ENCODE assay signal across 1 cellular context in genomic region chr12:108879615-108880254, GRCh38.
TF ChIP-seq lines count a peak whose summit lies in the region.

TSS of gene DAO (plus strand) at chr12:108880092. CDS start at chr12:108885007, 4,915 bp downstream.

TF ChIP-seq in HepG2, 621 proteins besides CTCF, POLR2A, EP300 and RAD21 (continued from another document and continues in another):
- TF ChIP-seq UBTF (CRISPR knock-in tag; IDR thresholded peaks at IDR 0.05) (peak; percentile 56), ZNF710 (CRISPR knock-in tag; IDR thresholded peaks at IDR 0.05; ENCODE audit: borderline replicate concordance) (0 out of 2 replicates have a peak, but pooled peaks have one; percentile 33), HIC2 (CRISPR knock-in tag; IDR thresholded peaks at IDR 0.05; ENCODE audit: low read depth) (peak; percentile 63; the same call in 1 of the 2 replicates), PATZ1 (CRISPR knock-in tag; IDR thresholded peaks at IDR 0.05) (peak; percentile 44), ZFY (CRISPR knock-in tag; IDR thresholded peaks at IDR 0.05) (peak; percentile 57), ZNF788 (CRISPR knock-in tag; IDR thresholded peaks at IDR 0.05; ENCODE audit: borderline replicate concordance) (peak; percentile 75; the same call in 1 of the 2 replicates), ZKSCAN5 (CRISPR knock-in tag; IDR thresholded peaks at IDR 0.05) (0 out of 2 replicates have a peak, but pooled peaks have one; percentile 29), MED1 (CRISPR knock-in tag; IDR thresholded peaks at IDR 0.05) (peak; percentile 40; the same call in 1 of the 2 replicates), ZNF782 (CRISPR knock-in tag; IDR thresholded peaks at IDR 0.05; ENCODE audit: borderline replicate concordance) (peak; percentile 33; the same call in 1 of the 2 replicates), ZNF776 (CRISPR knock-in tag; IDR thresholded peaks at IDR 0.05) (no peak), ZBTB39 (CRISPR knock-in tag; IDR thresholded peaks at IDR 0.05) (0 out of 2 replicates have a peak, but pooled peaks have one; percentile 29), HNRNPL (IDR thresholded peaks at IDR 0.05; ENCODE audit: low read depth, low read length) (peak; percentile 81; the same call in 1 of the 2 replicates), ZFP41 (CRISPR knock-in tag; IDR thresholded peaks at IDR 0.05; ENCODE audit: borderline replicate concordance) (peak; percentile 37; the same call in 1 of the 2 replicates), ZNF264 (CRISPR knock-in tag; IDR thresholded peaks at IDR 0.05) (0 out of 2 replicates have a peak, but pooled peaks have one; percentile 31), JUN (CRISPR knock-in tag; IDR thresholded peaks at IDR 0.05) (peak; percentile 36; the same call in 1 of the 2 replicates), GABPA (IDR thresholded peaks at IDR 0.05; ENCODE audit: low read depth, low read length) (peak; percentile 33), GABPA (CRISPR knock-in tag; IDR thresholded peaks at IDR 0.05; ENCODE audit: low read depth) (peak; percentile 68), PREB (CRISPR knock-in tag; IDR thresholded peaks at IDR 0.05) (no peak), DBP (CRISPR knock-in tag; IDR thresholded peaks at IDR 0.05; ENCODE audit: not compliant biosample characterization) (no peak), ARID4A (CRISPR knock-in tag; IDR thresholded peaks at IDR 0.05; ENCODE audit: borderline replicate concordance) (peak; percentile 47; the same call in 1 of the 2 replicates), ZNF280B (CRISPR knock-in tag; IDR thresholded peaks at IDR 0.05; ENCODE audit: borderline replicate concordance) (peak; percentile 15; the same call in 1 of the 2 replicates), ZNF180 (CRISPR knock-in tag; IDR thresholded peaks at IDR 0.05; ENCODE audit: borderline replicate concordance, low read depth) (no peak), ZFP91 (CRISPR knock-in tag; IDR thresholded peaks at IDR 0.05; ENCODE audit: borderline replicate concordance) (peak; percentile 73), ZNF350 (CRISPR knock-in tag; IDR thresholded peaks at IDR 0.05; ENCODE audit: borderline replicate concordance, low read depth) (peak; percentile 24; the same call in 1 of the 2 replicates), ZNF317 (CRISPR knock-in tag; IDR thresholded peaks at IDR 0.05) (0 out of 2 replicates have a peak, but pooled peaks have one; percentile 24), ZBTB46 (CRISPR knock-in tag; IDR thresholded peaks at IDR 0.05; ENCODE audit: borderline replicate concordance) (0 out of 2 replicates have a peak, but pooled peaks have one; percentile 59), SALL1 (CRISPR knock-in tag; IDR thresholded peaks at IDR 0.05) (peak; percentile 30; the same call in 1 of the 2 replicates), KDM5B (CRISPR knock-in tag; IDR thresholded peaks at IDR 0.05; ENCODE audit: borderline replicate concordance) (peak; percentile 39; the same call in 1 of the 2 replicates), HOXA3 (CRISPR knock-in tag; IDR thresholded peaks at IDR 0.05) (peak; percentile 51; the same call in 1 of the 2 replicates), CAMTA2 (CRISPR knock-in tag; IDR thresholded peaks at IDR 0.05; ENCODE audit: borderline replicate concordance) (no peak)
